9 cellular contexts compared by ENCODE assay signal in genomic region chr19:590396-590745, GRCh38. TPM values are rescaled to one million over a fixed set of nuclear protein-coding genes. Genes with fewer than 3 reads are reported as not detected.
DNase-seq lines count a peak whose midpoint lies in the region; ATAC-seq and TF ChIP-seq lines count a peak whose summit lies in the region.
"Had no signal": no experiment of that assay in that cellular context is flagged by ENCODE, and none has a peak within 500 bp of the region (broad histone marks: within the 10 kb centered on the region; RNA-seq: fewer than 3 reads in every experiment).

No MANE protein-coding gene starts in this region.

- intact Hi-C loops in psoas muscle (cut with DNase I), result loop anchor here in 1 of 2 donors (5.0 kb wide), 1 partner anchor 37 kb away; no protein-coding TSS in a partner anchor
- intact Hi-C loops in adrenal gland (cut with DNase I), result loop anchor here in 1 of 2 donors (10.0 kb wide), 1 partner anchor 144 kb away; no protein-coding TSS in a partner anchor

- ATAC-seq in central memory CD8-positive, alpha-beta T cell (replicated peaks; ENCODE audit: extremely low read depth, poor library complexity, severe bottlenecking), result no peak
- no peak for ATAC-seq in psoas muscle
- ATAC-seq in GM21447 (IDR thresholded peaks at IDR 0.05; ENCODE audit: unreplicated experiment), result no peak

- peak overlapping the region; percentile 33 for H3K4me3 ChIP-seq in SJSA1
- peak overlapping the region; percentile 28 for H3K4me3 ChIP-seq in psoas muscle
- peak overlapping the region in 1 of 4 donors; percentile 34 for H3K4me3 ChIP-seq in adrenal gland

- no peaks in the 10 kb centered on the region for H3K9me3 Mint-ChIP-seq in central memory CD8-positive, alpha-beta T cell

- no peak overlapping the region for H3K27ac Mint-ChIP-seq in central memory CD8-positive, alpha-beta T cell (ENCODE audit: low read depth)
- H3K27ac Mint-ChIP-seq: CD14-positive monocyte had no signal

- H3K27me3 ChIP-seq in SJSA1 (replicated peaks) (peaks cover 21% of the 10 kb centered on the region), psoas muscle (ENCODE audit: insufficient read depth in 3 of 3, low read length in 2 of 3) (peaks cover 0 to 47% (median 20%) of the 10 kb centered on the region in 3 donors), adrenal gland (peaks cover 21% of the 10 kb centered on the region)

- no peak for TF ChIP-seq POLR2A in adrenal gland (IDR thresholded peaks at IDR 0.05)

- no peaks in the 10 kb centered on the region for H3K36me3 ChIP-seq in SJSA1
- H3K36me3 ChIP-seq in psoas muscle (ENCODE audit: insufficient read depth in 1 of 2, low read depth in 1 of 2), result no peaks in the 10 kb centered on the region
- H3K36me3 ChIP-seq in adrenal gland (replicated peaks in 1 of 2), result no peaks in the 10 kb centered on the region

- H3K9me3 ChIP-seq in SJSA1 (replicated peaks), result peaks cover 3% of the 10 kb centered on the region; the same call in 1 of the 2 replicates
- H3K9me3 ChIP-seq in psoas muscle, result no peaks in the 10 kb centered on the region
- H3K9me3 ChIP-seq in adrenal gland (replicated peaks in 1 of 3), result no peaks in the 10 kb centered on the region

- H3K27ac ChIP-seq in SJSA1 (no peak overlapping the region), psoas muscle (no peak overlapping the region), adrenal gland (no peak overlapping the region)

- H3K36me3 Mint-ChIP-seq in central memory CD8-positive, alpha-beta T cell (ENCODE audit: insufficient read depth), result peaks cover 8% of the 10 kb centered on the region
- H3K36me3 Mint-ChIP-seq: CD14-positive monocyte had no signal

- H3K27me3 Mint-ChIP-seq in central memory CD8-positive, alpha-beta T cell, result peaks cover 11% of the 10 kb centered on the region

- H3K4me1 ChIP-seq in SJSA1 (replicated peaks) (peaks cover 47% of the 10 kb centered on the region), psoas muscle (no peaks in the 10 kb centered on the region), adrenal gland (replicated peaks in 1 of 2) (peaks cover 0 to 28% of the 10 kb centered on the region in 2 donors)

- peak overlapping the region; percentile 25 for H3K4me3 Mint-ChIP-seq in central memory CD8-positive, alpha-beta T cell

- WGBS in psoas muscle, 3 donors, result 0 to 2% (median 1%) methylated on average over 9 to 50 of the region's 50 CpGs
- WGBS in adrenal gland, 4 donors, result 1% methylated on average over 34 to 50 of the region's 50 CpGs; no CpG with 5 or more reads in 2 of the 4 donors

- DNase-seq in NCI-H2227 (lab: John Stamatoyannopoulos, UW; ENCODE audit: unreplicated experiment) (peak; percentile 37), NCI-H2227 treated with DMSO at 0.1 percent for 48 hours (lab: John Stamatoyannopoulos, UW) (no peak), SJSA1 (ENCODE audit: low read depth in 1 of 2, low spot score in 2 of 2) (no peak), psoas muscle (no peak), adrenal gland (no peak), iPS-NIHi11 (ENCODE audit: low spot score) (no peak)
- no peak for DNase-seq in central memory CD8-positive, alpha-beta T cell (ENCODE audit: low spot score in 2 of 2)

- no peak for TF ChIP-seq CTCF in psoas muscle (IDR thresholded peaks at IDR 0.05)
- TF ChIP-seq CTCF in adrenal gland (IDR thresholded peaks at IDR 0.05), result no peak

- H3K4me1 Mint-ChIP-seq in central memory CD8-positive, alpha-beta T cell, result no peaks in the 10 kb centered on the region

RNA-seq across cellular contexts. Expression of gene HCN2, which starts 0.7 kb away (rescaled TPM):
- 2.2 and 4.3 TPM in 2 replicates for total RNA-seq in SJSA1 (2014; rRNA removed; shearing (Covaris generic))
- total RNA-seq in psoas muscle (under 1 TPM in 2 of 4 donors, not detected in 2; 0.08 to 0.13 TPM), adrenal gland (1 to 10 TPM in 7 of 8 donors, under 1 TPM in 1; 0.74 to 9.1 (median 7.6) TPM)
- polyA plus RNA-seq in psoas muscle (under 1 TPM in 2 of 3 donors, not detected in 1; 0.04 to 0.05 TPM), adrenal gland (1 to 10 TPM in 2 of 3 donors, under 1 TPM in 1; 0.98 to 2.5 (median 1.1) TPM)
- polyA plus RNA-seq: CD14-positive monocyte had no signal

RNA-seq across cellular contexts. Expression of gene BSG, which starts 18.0 kb away (rescaled TPM):
- total RNA-seq in SJSA1 (2014; rRNA removed; shearing (Covaris generic)), result 444 and 577 TPM in 2 replicates
- 100 to 1,000 TPM; 172 to 381 (median 300) TPM for total RNA-seq in psoas muscle
- polyA plus RNA-seq in psoas muscle, result 100 to 1,000 TPM; 202 to 308 (median 299) TPM
- 1,000 to 10,000 TPM in 1 of 8 donors, 100 to 1,000 TPM in 7; 705 to 1,372 (median 832) TPM for total RNA-seq in adrenal gland
- 1,000 to 10,000 TPM in 2 of 3 donors, 100 to 1,000 TPM in 1; 481 to 2,214 (median 1,591) TPM for polyA plus RNA-seq in adrenal gland

RNA-seq across cellular contexts. Expression of gene POLRMT, which starts 43.0 kb away (rescaled TPM):
- 44.2 and 44.7 TPM in 2 replicates for total RNA-seq in SJSA1 (2014; rRNA removed; shearing (Covaris generic))
- total RNA-seq in psoas muscle (10 to 100 TPM; 66.1 to 99.8 (median 81.4) TPM), adrenal gland (10 to 100 TPM; 26.3 to 61.4 (median 40.6) TPM)
- polyA plus RNA-seq in psoas muscle (10 to 100 TPM; 61.7 to 79.6 (median 66.5) TPM), adrenal gland (100 to 1,000 TPM in 2 of 3 donors, 10 to 100 TPM in 1; 42.7 to 371 (median 178) TPM)

RNA-seq across cellular contexts. Expression of gene GZMM, which starts 46.5 kb away (rescaled TPM):
- not detected in 2 replicates for total RNA-seq in SJSA1 (2014; rRNA removed; shearing (Covaris generic))
- not detected for total RNA-seq in psoas muscle
- polyA plus RNA-seq in psoas muscle, result under 1 TPM; 0.11 to 0.23 (median 0.14) TPM
- total RNA-seq in adrenal gland, result 1 to 10 TPM in 2 of 8 donors, under 1 TPM in 4, not detected in 2; 0.35 to 2.4 (median 0.80) TPM
- polyA plus RNA-seq in adrenal gland, result 1 to 10 TPM in 2 of 3 donors, not detected in 1; 1.3 to 1.9 TPM

RNA-seq across cellular contexts. Expression of gene FGF22, which starts 49.3 kb away (rescaled TPM):
- 0.13 TPM in 1 of 2 replicates, not detected in the other for total RNA-seq in SJSA1 (2014; rRNA removed; shearing (Covaris generic))
- total RNA-seq in psoas muscle (under 1 TPM in 2 of 4 donors, not detected in 2; 0.15 to 0.26 TPM), adrenal gland (under 1 TPM in 4 of 8 donors, not detected in 4; 0.14 to 0.32 (median 0.29) TPM)
- polyA plus RNA-seq in psoas muscle (under 1 TPM; 0.14 to 0.42 (median 0.16) TPM), adrenal gland (1 to 10 TPM in 1 of 3 donors, under 1 TPM in 1, not detected in 1; 0.51 to 1.2 TPM)
- polyA plus RNA-seq: CD14-positive monocyte had no signal
